Comparison of ENCODE assay signal across 15 cellular contexts in genomic region chr17:1447061-1447460, GRCh38. TPM values are rescaled to one million over a fixed set of nuclear protein-coding genes. Genes with fewer than 3 reads are reported as not detected.
A peak's percentile ranks its signal among the peaks of the same experiment; 100 is the strongest.
DNase-seq lines count a peak whose midpoint lies in the region; ATAC-seq and TF ChIP-seq lines count a peak whose summit lies in the region.
"Had no signal": no experiment of that assay in that cellular context is flagged by ENCODE, and none has a peak within 500 bp of the region (broad histone marks: within the 10 kb centered on the region; RNA-seq: fewer than 3 reads in every experiment).

No MANE protein-coding gene starts in this region.

- no peak for TF ChIP-seq CTCF in neutrophil (IDR thresholded peaks at IDR 0.05)

- peaks cover 3% of the 10 kb centered on the region for H3K36me3 Mint-ChIP-seq in CD4-positive, CD25-positive, alpha-beta regulatory T cell

- peaks cover 19 to 60% (median 40%) of the 10 kb centered on the region in 4 donors for H3K4me1 Mint-ChIP-seq in CD4-positive, CD25-positive, alpha-beta regulatory T cell

- H3K27me3 ChIP-seq in CD4-positive, CD25-positive, alpha-beta regulatory T cell (ENCODE audit: control insufficient read depth, insufficient read depth, low read length): no peaks in the 10 kb centered on the region
- no peaks in the 10 kb centered on the region for H3K27me3 ChIP-seq in neutrophil

- peak overlapping the region in 3 of 4 donors; percentile 22 to 58 (median 24) for H3K4me3 Mint-ChIP-seq in CD4-positive, CD25-positive, alpha-beta regulatory T cell

- no peak overlapping the region for H3K4me3 ChIP-seq in CD4-positive, CD25-positive, alpha-beta regulatory T cell (ENCODE audit: low read depth, low read length)
- H3K4me3 ChIP-seq in neutrophil (ENCODE audit: low read depth in 1 of 2, low read length in 1 of 2): no peak overlapping the region

- H3K9me3 ChIP-seq in CD4-positive, CD25-positive, alpha-beta regulatory T cell (ENCODE audit: control insufficient read depth in 2 of 2, low read length in 2 of 2): no peaks in the 10 kb centered on the region
- H3K9me3 ChIP-seq in neutrophil: no peaks in the 10 kb centered on the region

- peak in 1 of 3 donors; percentile 36 for DNase-seq in CD4-positive, CD25-positive, alpha-beta regulatory T cell
- peak; percentile 9 for DNase-seq in HT-29 (ENCODE audit: low spot score)
- peak; percentile 79 for DNase-seq in dermis blood vessel endothelial cell
- DNase-seq in SIG-M5 treated with dmso at 0.1 percent for 504 hours (lab: John Stamatoyannopoulos, UW; ENCODE audit: unreplicated experiment): no peak
- no peak for DNase-seq in COLO829 (ENCODE audit: low spot score)
- DNase-seq: activated CD4-positive, alpha-beta T cell treated with anti-CD3 and anti-CD28 coated beads for 48 hours; effector CD4-positive, alpha-beta T cell; NCI-H1417 treated with DMSO at 0.1 percent for 48 hours; NCI-H510A treated with DMSO at 0.1 percent for 48 hours; OCI-M1; stimulated activated CD4-positive, alpha-beta T cell treated with anti-CD3 and anti-CD28 coated beads, Interleukin-4, amount 100 ng/mL, for 24 hours had no signal

- H3K4me1 ChIP-seq in CD4-positive, CD25-positive, alpha-beta regulatory T cell (ENCODE audit: control insufficient read depth, insufficient read depth, low read length, poor library complexity, severe bottlenecking): peaks cover 13% of the 10 kb centered on the region
- peaks cover 23 to 26% of the 10 kb centered on the region in 2 experiments for H3K4me1 ChIP-seq in neutrophil (ENCODE audit: control insufficient read depth in 1 of 2, insufficient read depth in 1 of 2, low read depth in 1 of 2, low read length in 1 of 2)

- ATAC-seq in CD4-positive, CD25-positive, alpha-beta regulatory T cell (ENCODE audit: low read depth in 2 of 2): no peak
- ATAC-seq in GM19463 (IDR thresholded peaks at IDR 0.05; ENCODE audit: unreplicated experiment) (no peak), HG03175 (IDR thresholded peaks at IDR 0.05; ENCODE audit: unreplicated experiment) (no peak)

- no peak overlapping the region for H3K27ac ChIP-seq in CD4-positive, CD25-positive, alpha-beta regulatory T cell (ENCODE audit: insufficient read depth, low read length, poor library complexity, severe bottlenecking)
- peak overlapping the region; percentile 48 for H3K27ac ChIP-seq in neutrophil

- peak overlapping the region in 2 of 3 donors; percentile 34 to 78 for H3K27ac Mint-ChIP-seq in CD4-positive, CD25-positive, alpha-beta regulatory T cell
- H3K27ac Mint-ChIP-seq: activated T-helper 2 cell treated with anti-CD3 and anti-CD28 coated beads, Interferon-gamma antibody, Interleukin-2, Interleukin-4, amounts not matched to agents 10 μg/mL and 5 μg/mL and 100 μg/mL, durations not matched to agents 14 hours and 24 hours and 36 hours had no signal

- H3K27me3 Mint-ChIP-seq in CD4-positive, CD25-positive, alpha-beta regulatory T cell: no peaks in the 10 kb centered on the region

- no peaks in the 10 kb centered on the region for H3K9me3 Mint-ChIP-seq in CD4-positive, CD25-positive, alpha-beta regulatory T cell
- H3K9me3 Mint-ChIP-seq: activated T-helper 2 cell treated with anti-CD3 and anti-CD28 coated beads, Interferon-gamma antibody, Interleukin-2, Interleukin-4, amounts not matched to agents 10 μg/mL and 5 μg/mL and 100 μg/mL, durations not matched to agents 14 hours and 24 hours and 36 hours had no signal

- H3K36me3 ChIP-seq in CD4-positive, CD25-positive, alpha-beta regulatory T cell (ENCODE audit: control insufficient read depth, insufficient read depth, low read length): peaks cover 5% of the 10 kb centered on the region
- H3K36me3 ChIP-seq in neutrophil: peaks cover 22% of the 10 kb centered on the region

RNA-seq across cellular contexts. Expression of gene CRK, which starts 9.0 kb away (rescaled TPM):
- 18.2 TPM for total RNA-seq in CD4-positive, CD25-positive, alpha-beta regulatory T cell
- polyA plus RNA-seq in CD4-positive, CD25-positive, alpha-beta regulatory T cell: 10 to 100 TPM; 15.3 to 33.0 (median 26.8) TPM
- total RNA-seq in HT-29 (2014; rRNA removed; shearing (Covaris generic)): 28.8 and 28.9 TPM in 2 replicates
- 162 and 166 TPM in 2 replicates for total RNA-seq in dermis blood vessel endothelial cell

RNA-seq across cellular contexts. Expression of gene MYO1C, which starts 45.4 kb away (rescaled TPM):
- 33.7 TPM for total RNA-seq in CD4-positive, CD25-positive, alpha-beta regulatory T cell
- polyA plus RNA-seq in CD4-positive, CD25-positive, alpha-beta regulatory T cell: 10 to 100 TPM in 2 of 4 donors, 1 to 10 TPM in 2; 7.3 to 11.4 (median 9.6) TPM
- total RNA-seq in HT-29 (2014; rRNA removed; shearing (Covaris generic)): 188 and 200 TPM in 2 replicates
- 193 and 439 TPM in 2 replicates for total RNA-seq in dermis blood vessel endothelial cell

RNA-seq across cellular contexts. Expression of gene YWHAE, which starts 47.0 kb away (rescaled TPM):
- total RNA-seq in CD4-positive, CD25-positive, alpha-beta regulatory T cell: 136 TPM
- 10 to 100 TPM; 68.6 to 92.5 (median 82.5) TPM for polyA plus RNA-seq in CD4-positive, CD25-positive, alpha-beta regulatory T cell
- 166 and 190 TPM in 2 replicates for total RNA-seq in HT-29 (2014; rRNA removed; shearing (Covaris generic))
- total RNA-seq in dermis blood vessel endothelial cell: 558 and 1,026 TPM in 2 replicates

Comparison
In these comparisons a context has a peak if more than half of its experiments do, and no peak if none do; other contexts are left out.
1. DNase-seq: peak in HT-29 (single experiment) and dermis blood vessel endothelial cell (single experiment); none in SIG-M5 treated with dmso at 0.1 percent for 504 hours (single experiment) and COLO829 (single experiment).